In genomic region chr19:35748106-35749020, GRCh38 we compare ENCODE assay signal across 8 cellular contexts. TPM values are rescaled to one million over a fixed set of nuclear protein-coding genes. Genes with fewer than 3 reads are reported as not detected.
DNase-seq lines count a peak whose midpoint lies in the region; ATAC-seq and TF ChIP-seq lines count a peak whose summit lies in the region.

Gene LIN37 (plus strand): TSS chr19:35748576. CDS start chr19:35748725, 149 bp downstream.

- H3K36me3 ChIP-seq in SU-DHL-6 (ENCODE audit: low read length): no peaks in the 10 kb centered on the region
- H3K36me3 ChIP-seq in ovary: no peaks in the 10 kb centered on the region
- H3K36me3 ChIP-seq in tibial artery: peaks cover under 1 to 18% (median 18%) of the 10 kb centered on the region in 3 donors

- intact Hi-C loops in Right ventricle myocardium inferior (cut with DNase I) (loop anchor here (5.0 to 10.0 kb wide), 2 partner anchors 101 to 366 kb away; partner anchors contain the start of genes COX6B1, OVOL3, POLR2I and TBCB), ovary (cut with DNase I) (no loop called here), tibial artery (cut with DNase I; ENCODE audit: low total_unique reads) (no loop called here)

- H3K9me2 ChIP-seq in SU-DHL-6 (replicated peaks; ENCODE audit: insufficient read depth, low read length): no peaks in the 10 kb centered on the region

- TF ChIP-seq EP300 in ovary (IDR thresholded peaks at IDR 0.05): no peak

- H3K4me2 ChIP-seq in SU-DHL-6 (ENCODE audit: low read depth, low read length, poor library complexity, severe bottlenecking): peak within 1 kb of the TSS; percentile 97

- no peaks in the 10 kb centered on the region for H3K27me3 ChIP-seq in SU-DHL-6 (ENCODE audit: low read length)
- no peaks in the 10 kb centered on the region for H3K27me3 ChIP-seq in ovary
- H3K27me3 ChIP-seq in tibial artery: no peaks in the 10 kb centered on the region

- no peaks in the 10 kb centered on the region for H4K20me1 ChIP-seq in SU-DHL-6 (ENCODE audit: low read depth, low read length)

- TF ChIP-seq CTCF in SU-DHL-6 (IDR thresholded peaks at IDR 0.05; ENCODE audit: insufficient read depth, low read length, poor library complexity, severe bottlenecking) (no peak), ovary (IDR thresholded peaks at IDR 0.05) (peak; percentile 9 to 55 (median 19)), tibial artery (IDR thresholded peaks at IDR 0.05) (peak in 1 of 2 experiments; percentile 43)

- H3K27ac ChIP-seq in SU-DHL-6 (ENCODE audit: low read depth, low read length): peak within 1 kb of the TSS; percentile 60
- peak within 1 kb of the TSS; percentile 8 to 74 for H3K27ac ChIP-seq in ovary
- peak within 1 kb of the TSS; percentile 82 to 91 for H3K27ac ChIP-seq in tibial artery

- ATAC-seq in HG02678 (IDR thresholded peaks at IDR 0.05; ENCODE audit: unreplicated experiment): peak; percentile 80
- ATAC-seq in Right ventricle myocardium inferior: peak; percentile 88

- H3K4me1 ChIP-seq in ovary (ENCODE audit: insufficient read depth) (peaks cover 10% of the 10 kb centered on the region), tibial artery (peaks cover 0 to 47% (median 39%) of the 10 kb centered on the region in 4 donors)

- 1% methylated on average over 45 of the region's 45 CpGs for WGBS in ovary, 3 donors

- H3K9ac ChIP-seq in SU-DHL-6 (ENCODE audit: low read length): peak within 1 kb of the TSS; percentile 78

- TF ChIP-seq POLR2A in GM10847 (IDR thresholded peaks at IDR 0.05; ENCODE audit: extremely low read depth, insufficient read length): peak; percentile 51
- peak; percentile 94 for TF ChIP-seq POLR2A in ovary (IDR thresholded peaks at IDR 0.05)

- H3K9me3 ChIP-seq in SU-DHL-6 (ENCODE audit: insufficient read depth, low read length) (no peaks in the 10 kb centered on the region), ovary (no peaks in the 10 kb centered on the region), tibial artery (no peaks in the 10 kb centered on the region)

- DNase-seq in NCI-H128 (lab: John Stamatoyannopoulos, UW; ENCODE audit: unreplicated experiment): peak; percentile 98
- DNase-seq in activated naive CD8-positive, alpha-beta T cell treated with anti-CD3 and anti-CD28 coated beads, Interleukin-2, amount 50 U/mL, for 16 hours (ENCODE audit: low read depth, low spot score): peak; percentile 97
- peak; percentile 100 for DNase-seq in Right ventricle myocardium inferior (ENCODE audit: missing footprints)
- DNase-seq in ovary: peak; percentile 98 to 99 (median 98)
- peak; percentile 100 for DNase-seq in tibial artery

- H3K4me3 ChIP-seq in SU-DHL-6 (ENCODE audit: insufficient read depth, low read length, poor library complexity, severe bottlenecking) (peak within 1 kb of the TSS; percentile 94), ovary (peak within 1 kb of the TSS; percentile 74), tibial artery (peak within 1 kb of the TSS; percentile 65 to 92)

- peak within 1 kb of the TSS; percentile 92 for H2AFZ ChIP-seq in SU-DHL-6 (ENCODE audit: low read depth, low read length, severe bottlenecking)

- peaks cover 6% of the 10 kb centered on the region; the same call in 1 of the 2 replicates for H3F3A ChIP-seq in SU-DHL-6 (ENCODE audit: insufficient read depth)

- H3K79me2 ChIP-seq in SU-DHL-6 (ENCODE audit: insufficient read depth, low read length): peaks cover 11% of the 10 kb centered on the region

RNA-seq across cellular contexts. Expression of gene LIN37, which starts in this region (rescaled TPM):
- total RNA-seq in Right ventricle myocardium inferior: 8.2 TPM
- total RNA-seq in ovary: 10 to 100 TPM; 14.5 to 25.6 (median 19.1) TPM
- 10 to 100 TPM in 1 of 2 donors, 1 to 10 TPM in 1; 9.8 to 24.1 TPM for polyA plus RNA-seq in ovary

Comparison
In these comparisons a context has a peak if more than half of its experiments do, and no peak if none do; other contexts are left out.
1. Peak in every context shown above with its lines: DNase-seq, ATAC-seq, H3K4me3 ChIP-seq and H3K27ac ChIP-seq.